1 cellular context compared by ENCODE assay signal in genomic region chr7:127738859-127739258, GRCh38.
TF ChIP-seq lines count a peak whose summit lies in the region.

No MANE protein-coding gene starts in this region.

TF ChIP-seq in K562, 482 proteins besides CTCF, POLR2A, EP300 and RAD21 (continued from another document):
- TF ChIP-seq POLR3A (IDR thresholded peaks at IDR 0.05; ENCODE audit: borderline replicate concordance, extremely low read depth, insufficient read depth, insufficient read length) (no peak), ARID3A (IDR thresholded peaks at IDR 0.05; ENCODE audit: borderline replicate concordance, low read depth, low read length) (no peak), GTF2E2 (tag; IDR thresholded peaks at IDR 0.05) (no peak), HIVEP1 (CRISPR knock-in tag; IDR thresholded peaks at IDR 0.05) (no peak)
